ENCODE assay signal across 27 cellular contexts in the genomic region with DNA sequence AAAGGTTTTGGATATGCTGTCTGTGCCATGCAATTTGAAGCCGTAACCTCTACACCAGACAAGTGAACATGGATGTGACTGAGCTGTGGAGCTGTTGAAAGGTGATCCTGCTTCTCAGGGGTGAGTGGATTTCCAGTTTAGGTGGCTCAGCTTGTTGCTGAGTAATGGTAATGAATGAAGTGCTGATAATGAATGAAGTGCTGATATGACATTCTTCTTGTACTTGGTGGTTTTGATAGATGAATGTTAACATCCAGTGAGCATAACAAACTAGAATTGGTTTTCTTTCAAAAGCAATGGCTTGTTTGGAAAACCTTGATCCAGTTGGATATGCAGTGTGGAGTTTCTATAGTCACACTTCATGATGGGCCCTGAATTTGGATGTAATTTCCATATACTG.
"Had no signal": no experiment of that assay in that cellular context is flagged by ENCODE, and none has a peak within 500 bp of the region (broad histone marks: within the 10 kb centered on the region; RNA-seq: fewer than 3 reads in every experiment).

No MANE protein-coding gene starts in this region.

- H3K27ac ChIP-seq: neural progenitor cell, ovary, parathyroid adenoma, psoas muscle, skin epidermis, spleen, suprapubic skin, testis, tibial artery, transverse colon, upper lobe of right lung, uterus had no signal

- H3K4me1 ChIP-seq: neural progenitor cell, parathyroid adenoma, psoas muscle, spleen, suprapubic skin, testis, tibial artery, upper lobe of right lung, uterus had no signal

- ATAC-seq: natural killer cell; psoas muscle; right cardiac atrium; sciatic nerve; stimulated activated naive CD8-positive, alpha-beta T cell treated with anti-CD3 and anti-CD28 coated beads, Interleukin-15, amount 100 ng/mL, for 72 hours; stimulated activated naive CD8-positive, alpha-beta T cell treated with anti-CD3 and anti-CD28 coated beads, Interleukin-15, Interleukin-2, amounts not matched to agents 100 U/mL and 50 U/mL, for 24 hours; upper lobe of right lung had no signal

- H3K27me3 ChIP-seq: neural progenitor cell, ovary, spleen, suprapubic skin, testis, tibial artery, transverse colon, upper lobe of right lung, uterus had no signal

- DNase-seq: natural killer cell; occipital lobe; ovary; posterior cingulate gyrus; psoas muscle; right cardiac atrium; spleen; stimulated activated CD4-positive, alpha-beta T cell treated with anti-CD3 and anti-CD28 coated beads, Interleukin-12 subunit alpha, Interleukin-12 subunit beta, amount 100 ng/mL, for 4 hours; stimulated activated CD4-positive, alpha-beta T cell treated with anti-CD3 and anti-CD28 coated beads, Interleukin-1b, Interleukin-23, amount 100 ng/mL, for 48 hours; stimulated activated CD4-positive, alpha-beta T cell treated with anti-CD3 and anti-CD28 coated beads, Interleukin-4, amount 100 ng/mL, for 1 hour; stimulated activated CD4-positive, alpha-beta T cell treated with anti-CD3 and anti-CD28 coated beads, Interleukin-4, amount 100 ng/mL, for 4 hours; stimulated activated CD8-positive, alpha-beta memory T cell treated with anti-CD3 and anti-CD28 coated beads, Interleukin-4, amount 100 ng/mL, for 48 hours; stimulated activated naive CD4-positive, alpha-beta T cell; stimulated activated naive CD8-positive, alpha-beta T cell treated with anti-CD3 and anti-CD28 coated beads, Interleukin-15, amount 100 ng/mL, for 72 hours; stimulated activated naive CD8-positive, alpha-beta T cell treated with anti-CD3 and anti-CD28 coated beads, Interleukin-15, Interleukin-2, amounts not matched to agents 100 U/mL and 50 U/mL, for 24 hours; substantia nigra; testis; tibial artery; transverse colon; upper lobe of right lung; uterus had no signal

- H3K36me3 ChIP-seq: neural progenitor cell, ovary, spleen, suprapubic skin, tibial artery, upper lobe of right lung, uterus had no signal

- H2AFZ ChIP-seq: neural progenitor cell, parathyroid adenoma had no signal

- H3K79me2 ChIP-seq: parathyroid adenoma had no signal

- H3K9me3 ChIP-seq: ovary, psoas muscle, suprapubic skin, testis, tibial artery, upper lobe of right lung, uterus had no signal

- H3K4me3 ChIP-seq: neural progenitor cell, ovary, psoas muscle, skin epidermis, smooth muscle cell, spleen, suprapubic skin, testis, tibial artery, transverse colon, upper lobe of right lung, uterus had no signal

- H3K4me2 ChIP-seq: neural progenitor cell, smooth muscle cell had no signal

- H3K9ac ChIP-seq: neural progenitor cell, parathyroid adenoma had no signal
